Comparison of ENCODE assay signal across 35 cellular contexts in the genomic region with DNA sequence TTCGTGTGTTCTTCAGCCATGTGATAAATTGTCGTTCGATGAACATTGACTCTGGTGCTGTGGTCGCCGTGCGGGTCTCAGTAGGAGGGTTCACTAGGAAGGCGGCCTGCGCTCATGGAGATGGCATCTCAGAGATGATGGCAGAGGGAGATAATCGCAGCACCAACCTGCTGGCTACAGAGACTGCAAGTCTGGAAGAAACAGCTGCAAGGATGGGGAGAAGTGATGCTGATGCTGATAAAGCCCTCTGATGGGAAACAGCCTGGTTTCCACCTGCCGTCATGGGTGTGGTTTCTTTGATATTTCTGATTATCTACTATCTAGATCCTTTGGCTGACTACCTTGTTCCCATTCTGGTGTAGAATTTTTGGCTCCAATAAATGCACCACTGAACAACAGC.
"Had no signal": no experiment of that assay in that cellular context is flagged by ENCODE, and none has a peak within 500 bp of the region (broad histone marks: within the 10 kb centered on the region; RNA-seq: fewer than 3 reads in every experiment).

No MANE protein-coding gene starts in this region.

- DNase-seq: Karpas-422, Kasumi-1, KG1, MG63, MM.1S, MV-4-11, NCI-H1048, NCI-H1092, NCI-H1092 treated with DMSO at 0.1 percent for 48 hours, NCI-H1105, NCI-H1105 treated with DMSO at 0.1 percent for 48 hours, NCI-H1417, NCI-H1417 treated with DMSO at 0.1 percent for 48 hours, NCI-H1436, NCI-H1436 treated with DMSO at 0.1 percent for 48 hours, NCI-H146, NCI-H1694, NCI-H1694 treated with DMSO at 0.1 percent for 48 hours, NCI-H187, NCI-H187 treated with DMSO at 0.1 percent for 48 hours, NCI-H1930, NCI-H2029, NCI-H2029 treated with DMSO at 0.1 percent for 48 hours, NCI-H2081, NCI-H2081 treated with DMSO at 0.1 percent for 48 hours, NCI-H2107, NCI-H2171, NCI-H2171 treated with DMSO at 0.1 percent for 48 hours, NCI-H2227 treated with DMSO at 0.1 percent for 48 hours, NCI-H226, NCI-H345, NCI-H446, NCI-H446 treated with DMSO at 0.1 percent for 48 hours, NCI-H510A had no signal

- H3K4me2 ChIP-seq: KMS-11 had no signal

- H3K4me3 ChIP-seq: MG63 had no signal

- H3K27me3 ChIP-seq: MG63 had no signal

- H3K9ac ChIP-seq: KMS-11 had no signal

- H3K36me3 ChIP-seq: MG63 had no signal

- H3K27ac ChIP-seq: KMS-11 had no signal

- H3K9me3 ChIP-seq: MG63 had no signal
